25 cellular contexts compared by ENCODE assay signal in genomic region chr17:79942011-79942405, GRCh38.
A peak's percentile ranks its signal among the peaks of the same experiment; 100 is the strongest.
DNase-seq lines count a peak whose midpoint lies in the region; ATAC-seq and TF ChIP-seq lines count a peak whose summit lies in the region.
"Had no signal": no experiment of that assay in that cellular context is flagged by ENCODE, and none has a peak within 500 bp of the region (broad histone marks: within the 10 kb centered on the region; RNA-seq: fewer than 3 reads in every experiment).

No MANE protein-coding gene starts in this region.

- H2BK15ac ChIP-seq in neuronal stem cell (ENCODE audit: low read length): no peak overlapping the region

- H3K4me3 ChIP-seq in neuronal stem cell (ENCODE audit: low read length in 2 of 2): no peak overlapping the region
- no peak overlapping the region for H3K4me3 ChIP-seq in upper lobe of right lung
- H3K4me3 ChIP-seq: esophagus squamous epithelium, suprapubic skin had no signal

- peaks cover 21% of the 10 kb centered on the region for H3K4me1 Mint-ChIP-seq in activated CD8-positive, alpha-beta T cell treated with anti-CD3 and anti-CD28 coated beads for 36 hours (ENCODE audit: low read depth)
- peaks cover 33% of the 10 kb centered on the region for H3K4me1 Mint-ChIP-seq in activated CD8-positive, alpha-beta T cell treated with anti-CD3 and anti-CD28 coated beads, Interleukin-2, amount 10 ng/mL, durations not matched to agents 7 days and 5 days (ENCODE audit: low read depth)
- peaks cover 19% of the 10 kb centered on the region for H3K4me1 Mint-ChIP-seq in glutamatergic neuron (ENCODE audit: low read depth, unreplicated experiment)

- H2BK5ac ChIP-seq in neuronal stem cell (ENCODE audit: low read length): peak overlapping the region; percentile 77

- no peak overlapping the region for H3K4me3 Mint-ChIP-seq in activated CD8-positive, alpha-beta T cell treated with anti-CD3 and anti-CD28 coated beads for 36 hours
- no peak overlapping the region for H3K4me3 Mint-ChIP-seq in activated CD8-positive, alpha-beta T cell treated with anti-CD3 and anti-CD28 coated beads, Interleukin-2, amount 10 ng/mL, durations not matched to agents 7 days and 5 days
- no peak overlapping the region for H3K4me3 Mint-ChIP-seq in glutamatergic neuron (ENCODE audit: unreplicated experiment)
- H3K4me3 Mint-ChIP-seq: activated CD4-positive, alpha-beta memory T cell treated with anti-CD3 and anti-CD28 coated beads, Interleukin-2, amount 10 ng/mL, durations not matched to agents 7 days and 5 days; stimulated activated memory B cell treated with anti-CD40 and anti-IgM and Interleukin-4, amounts not matched to agents 10 μg/mL and 1 μg/mL and 100 μg/mL, for 72 hours had no signal

- H2BK120ac ChIP-seq in neuronal stem cell (ENCODE audit: low read depth, low read length): no peak overlapping the region

- peak overlapping the region; percentile 57 for H3K18ac ChIP-seq in neuronal stem cell (ENCODE audit: low read length)

- CTCF ChIA-PET in activated CD8-positive, alpha-beta T cell treated with anti-CD3 and anti-CD28 coated beads for 36 hours (lab: Charles Lee): interaction anchor here (1.1 kb wide), 1 partner anchor 18 kb away, joined by 4 read pairs; no protein-coding TSS in a partner anchor
- CTCF ChIA-PET in activated CD8-positive, alpha-beta T cell treated with anti-CD3 and anti-CD28 coated beads, Interleukin-2, amount 10 ng/mL, durations not matched to agents 7 days and 5 days (lab: Charles Lee): no interaction called here

- H3K4me1 ChIP-seq in neuronal stem cell (ENCODE audit: control insufficient read depth in 2 of 2, insufficient read depth in 1 of 2, low read depth in 1 of 2, low read length in 2 of 2) (peaks cover 0 to 23% of the 10 kb centered on the region in 2 donors), upper lobe of right lung (peaks cover 9% of the 10 kb centered on the region)

- peak; percentile 0 for DNase-seq in activated CD8-positive, alpha-beta T cell treated with anti-CD3 and anti-CD28 coated beads for 36 hours
- no peak for DNase-seq in activated CD8-positive, alpha-beta T cell treated with anti-CD3 and anti-CD28 coated beads, Interleukin-2, amount 10 ng/mL, durations not matched to agents 7 days and 5 days
- DNase-seq in glutamatergic neuron: peak; percentile 21
- no peak for DNase-seq in neuronal stem cell (ENCODE audit: low spot score)
- DNase-seq in upper lobe of right lung: peak; percentile 46
- DNase-seq in NCI-H146 treated with DMSO at 0.1 percent for 48 hours (lab: John Stamatoyannopoulos, UW; ENCODE audit: unreplicated experiment): no peak
- no peak for DNase-seq in putamen (ENCODE audit: low spot score)
- DNase-seq: CD8-positive, alpha-beta T cell; cortex of kidney; esophagus squamous epithelium; foreskin melanocyte; mesenchymal stem cell; NCI-H1092 treated with DMSO at 0.1 percent for 48 hours; NCI-H2029 treated with DMSO at 0.1 percent for 48 hours; NCI-H526 treated with DMSO at 0.1 percent for 48 hours; stimulated activated CD4-positive, alpha-beta T cell treated with anti-CD3 and anti-CD28 coated beads, Interleukin-4, amount 100 ng/mL, for 24 hours had no signal

- H3K9ac ChIP-seq in neuronal stem cell (ENCODE audit: low read depth, low read length, poor library complexity): no peak overlapping the region

- H2BK12ac ChIP-seq in neuronal stem cell (ENCODE audit: low read length): no peak overlapping the region

- POLR2A ChIA-PET in activated CD8-positive, alpha-beta T cell treated with anti-CD3 and anti-CD28 coated beads for 36 hours (lab: Charles Lee): no interaction called here
- POLR2A ChIA-PET in activated CD8-positive, alpha-beta T cell treated with anti-CD3 and anti-CD28 coated beads, Interleukin-2, amount 10 ng/mL, durations not matched to agents 7 days and 5 days (lab: Charles Lee): interaction anchor here (1.4 kb wide), 1 partner anchor 26 kb away, joined by 3 read pairs; no protein-coding TSS in a partner anchor

- H3K27ac ChIP-seq in neuronal stem cell (replicated peaks; ENCODE audit: low read length) (no peak overlapping the region), upper lobe of right lung (no peak overlapping the region)
- H3K27ac ChIP-seq: 22Rv1, suprapubic skin had no signal

- peak overlapping the region; percentile 57 for H3K23ac ChIP-seq in neuronal stem cell (ENCODE audit: low read depth, low read length, poor library complexity)

- H3K9me3 Mint-ChIP-seq in activated CD8-positive, alpha-beta T cell treated with anti-CD3 and anti-CD28 coated beads for 36 hours: no peaks in the 10 kb centered on the region
- no peaks in the 10 kb centered on the region for H3K9me3 Mint-ChIP-seq in activated CD8-positive, alpha-beta T cell treated with anti-CD3 and anti-CD28 coated beads, Interleukin-2, amount 10 ng/mL, durations not matched to agents 7 days and 5 days (ENCODE audit: insufficient read depth)
- peaks cover 12% of the 10 kb centered on the region for H3K9me3 Mint-ChIP-seq in glutamatergic neuron (ENCODE audit: unreplicated experiment)
- H3K9me3 Mint-ChIP-seq: activated CD4-positive, alpha-beta memory T cell treated with anti-CD3 and anti-CD28 coated beads, Interleukin-2, amount 10 ng/mL, durations not matched to agents 7 days and 5 days; activated naive CD4-positive, alpha-beta T cell treated with anti-CD3 and anti-CD28 coated beads, Interleukin-2, amount 50 U/mL, for 72 hours; activated T-helper 2 cell treated with anti-CD3 and anti-CD28 coated beads, Interferon-gamma antibody, Interleukin-2, Interleukin-4, amounts not matched to agents 10 μg/mL and 5 μg/mL and 100 μg/mL, durations not matched to agents 14 hours and 24 hours and 36 hours; CD8-positive, alpha-beta T cell; IgD-negative memory B cell; stimulated activated memory B cell treated with anti-CD40 and anti-IgM and Interleukin-4, amounts not matched to agents 10 μg/mL and 1 μg/mL and 100 μg/mL, for 72 hours had no signal

- H3K4ac ChIP-seq in neuronal stem cell (ENCODE audit: low read length): no peak overlapping the region

- H3K27me3 ChIP-seq in neuronal stem cell (ENCODE audit: control insufficient read depth in 3 of 3, insufficient read depth in 3 of 3, low read depth in 1 of 3, low read length in 3 of 3) (no peaks in the 10 kb centered on the region), upper lobe of right lung (no peaks in the 10 kb centered on the region)
- H3K27me3 ChIP-seq: esophagus squamous epithelium, suprapubic skin had no signal

- H3K14ac ChIP-seq in neuronal stem cell (ENCODE audit: low read length): no peak overlapping the region

- H3K36me3 ChIP-seq in neuronal stem cell (replicated peaks in 1 of 2; ENCODE audit: control insufficient read depth in 2 of 2, insufficient read depth in 2 of 2, low read length in 2 of 2) (peaks cover 23 to 93% of the 10 kb centered on the region in 2 donors), upper lobe of right lung (peaks cover 7% of the 10 kb centered on the region)

- no peak overlapping the region for H4K91ac ChIP-seq in neuronal stem cell (ENCODE audit: low read depth, low read length, poor library complexity)

- H3K4me2 ChIP-seq in neuronal stem cell (ENCODE audit: insufficient read depth, low read length, poor library complexity, severe bottlenecking): no peak overlapping the region

- H2AK5ac ChIP-seq in neuronal stem cell (ENCODE audit: low read depth, low read length): no peak overlapping the region

- H2AFZ ChIP-seq in neuronal stem cell (ENCODE audit: low read length): no peak overlapping the region

- H4K8ac ChIP-seq in neuronal stem cell (ENCODE audit: low read depth, low read length): no peak overlapping the region

- peaks cover 2% of the 10 kb centered on the region for H3K79me1 ChIP-seq in neuronal stem cell (ENCODE audit: low read depth, low read length)

- no peak for TF ChIP-seq CTCF in activated CD8-positive, alpha-beta T cell treated with anti-CD3 and anti-CD28 coated beads for 36 hours (IDR thresholded peaks at IDR 0.05)
- TF ChIP-seq CTCF in glutamatergic neuron (IDR thresholded peaks at IDR 0.05; ENCODE audit: partially characterized antibody, unreplicated experiment) (no peak), upper lobe of right lung (IDR thresholded peaks at IDR 0.05) (no peak)

- intact Hi-C loops in activated CD8-positive, alpha-beta T cell treated with anti-CD3 and anti-CD28 coated beads for 36 hours (cut with micrococcal nuclease): no loop called here
- intact Hi-C loops in upper lobe of right lung (cut with DNase I): no loop called here

- ATAC-seq in activated CD8-positive, alpha-beta T cell treated with anti-CD3 and anti-CD28 coated beads for 36 hours: no peak
- ATAC-seq in activated CD8-positive, alpha-beta T cell treated with anti-CD3 and anti-CD28 coated beads, Interleukin-2, amount 10 ng/mL, durations not matched to agents 7 days and 5 days: no peak
- no peak for ATAC-seq in upper lobe of right lung
- no peak for ATAC-seq in HG02852 (IDR thresholded peaks at IDR 0.05; ENCODE audit: unreplicated experiment)
- ATAC-seq: Panc1 had no signal

- H3K9me3 ChIP-seq in neuronal stem cell (replicated peaks in 1 of 2; ENCODE audit: control insufficient read depth in 2 of 2, insufficient read depth in 1 of 2, low read depth in 1 of 2, low read length in 2 of 2): no peaks in the 10 kb centered on the region
- no peaks in the 10 kb centered on the region for H3K9me3 ChIP-seq in upper lobe of right lung
- H3K9me3 ChIP-seq: esophagus squamous epithelium, suprapubic skin had no signal

- no peak overlapping the region for H3K27ac Mint-ChIP-seq in activated CD8-positive, alpha-beta T cell treated with anti-CD3 and anti-CD28 coated beads for 36 hours
- H3K27ac Mint-ChIP-seq in activated CD8-positive, alpha-beta T cell treated with anti-CD3 and anti-CD28 coated beads, Interleukin-2, amount 10 ng/mL, durations not matched to agents 7 days and 5 days: no peak overlapping the region
- H3K27ac Mint-ChIP-seq in glutamatergic neuron (ENCODE audit: unreplicated experiment): no peak overlapping the region
- H3K27ac Mint-ChIP-seq: activated CD4-positive, alpha-beta memory T cell treated with anti-CD3 and anti-CD28 coated beads, Interleukin-2, amount 10 ng/mL, durations not matched to agents 7 days and 5 days; activated naive CD4-positive, alpha-beta T cell treated with anti-CD3 and anti-CD28 coated beads, Interleukin-2, amount 50 U/mL, for 72 hours; activated T-helper 2 cell treated with anti-CD3 and anti-CD28 coated beads, Interferon-gamma antibody, Interleukin-2, Interleukin-4, amounts not matched to agents 10 μg/mL and 5 μg/mL and 100 μg/mL, durations not matched to agents 14 hours and 24 hours and 36 hours; CD8-positive, alpha-beta T cell had no signal

- peaks cover 1% of the 10 kb centered on the region for H3K36me3 Mint-ChIP-seq in activated CD8-positive, alpha-beta T cell treated with anti-CD3 and anti-CD28 coated beads for 36 hours (ENCODE audit: low read depth)
- H3K36me3 Mint-ChIP-seq in activated CD8-positive, alpha-beta T cell treated with anti-CD3 and anti-CD28 coated beads, Interleukin-2, amount 10 ng/mL, durations not matched to agents 7 days and 5 days (ENCODE audit: low read depth): no peaks in the 10 kb centered on the region
- peaks cover 5% of the 10 kb centered on the region for H3K36me3 Mint-ChIP-seq in glutamatergic neuron (ENCODE audit: unreplicated experiment)
- H3K36me3 Mint-ChIP-seq: activated naive CD4-positive, alpha-beta T cell treated with anti-CD3 and anti-CD28 coated beads, Interleukin-2, amount 50 U/mL, for 72 hours; CD8-positive, alpha-beta T cell; stimulated activated memory B cell treated with anti-CD40 and anti-IgM and Interleukin-4, amounts not matched to agents 10 μg/mL and 1 μg/mL and 100 μg/mL, for 72 hours had no signal

- H3K27me3 Mint-ChIP-seq in activated CD8-positive, alpha-beta T cell treated with anti-CD3 and anti-CD28 coated beads for 36 hours: no peaks in the 10 kb centered on the region
- peaks cover 4% of the 10 kb centered on the region for H3K27me3 Mint-ChIP-seq in activated CD8-positive, alpha-beta T cell treated with anti-CD3 and anti-CD28 coated beads, Interleukin-2, amount 10 ng/mL, durations not matched to agents 7 days and 5 days (ENCODE audit: low read depth)
- H3K27me3 Mint-ChIP-seq in glutamatergic neuron (ENCODE audit: unreplicated experiment): peaks cover 27% of the 10 kb centered on the region
- H3K27me3 Mint-ChIP-seq: activated CD4-positive, alpha-beta memory T cell treated with anti-CD3 and anti-CD28 coated beads, Interleukin-2, amount 10 ng/mL, durations not matched to agents 7 days and 5 days; stimulated activated memory B cell treated with anti-CD40 and anti-IgM and Interleukin-4, amounts not matched to agents 10 μg/mL and 1 μg/mL and 100 μg/mL, for 72 hours had no signal

- no CpG with 5 or more reads among the region's 22 CpGs for WGBS in neuronal stem cell (ENCODE audit: extremely low coverage in 2 of 2, insufficient read length in 2 of 2, insufficient replicate concordance in 1 of 2), 2 donors

Comparison
In these comparisons a context has a peak if more than half of its experiments do, and no peak if none do; other contexts are left out.
1. DNase-seq: peak in activated CD8-positive, alpha-beta T cell treated with anti-CD3 and anti-CD28 coated beads for 36 hours (single experiment), glutamatergic neuron (single experiment) and upper lobe of right lung (single experiment); none in activated CD8-positive, alpha-beta T cell treated with anti-CD3 and anti-CD28 coated beads, Interleukin-2, amount 10 ng/mL, durations not matched to agents 7 days and 5 days (single experiment), neuronal stem cell (single experiment), NCI-H146 treated with DMSO at 0.1 percent for 48 hours (single experiment) and putamen (single experiment).